Comparison of ENCODE assay signal across 26 cellular contexts in the genomic region with DNA sequence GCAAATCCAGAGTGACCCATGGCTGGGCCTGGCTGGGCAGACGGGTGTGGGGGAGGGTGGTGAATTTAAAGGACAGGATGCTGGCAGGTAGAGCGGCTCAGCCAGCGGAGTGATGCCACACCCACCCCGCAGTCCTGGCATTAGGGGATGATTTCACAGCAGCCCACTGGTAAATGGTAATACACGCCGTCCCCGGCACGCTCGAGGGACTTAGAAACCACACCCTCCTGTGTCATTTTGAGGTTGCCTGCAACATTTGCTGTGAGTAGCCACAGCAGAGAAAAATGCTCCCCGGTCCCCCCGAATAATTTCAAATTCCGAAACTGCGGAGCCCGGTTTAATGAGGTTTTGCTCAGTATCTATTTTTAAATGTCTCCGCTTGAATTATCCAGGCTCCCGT.
DNase-seq lines count a peak whose midpoint lies in the region; ATAC-seq, FAIRE-seq and TF ChIP-seq lines count a peak whose summit lies in the region.
"Had no signal": no experiment of that assay in that cellular context is flagged by ENCODE, and none has a peak within 500 bp of the region (broad histone marks: within the 10 kb centered on the region; RNA-seq: fewer than 3 reads in every experiment).

No MANE protein-coding gene starts in this region.

- no peak overlapping the region for H2BK12ac ChIP-seq in H1 (ENCODE audit: low read depth, low read length)
- peak overlapping the region; percentile 18 for H2BK12ac ChIP-seq in neuronal stem cell (ENCODE audit: low read length)

- H3K18ac ChIP-seq in IMR-90 (ENCODE audit: low read depth, low read length) (no peak overlapping the region), H1 (ENCODE audit: extremely low read depth, low read length) (no peak overlapping the region), neuronal stem cell (ENCODE audit: low read length) (no peak overlapping the region)

- H3K23me2 ChIP-seq in H1 (ENCODE audit: low read depth, low read length): no peaks in the 10 kb centered on the region

- H4K20me1 ChIP-seq in IMR-90 (ENCODE audit: insufficient read depth, low read length) (peaks cover 21% of the 10 kb centered on the region), H1 (replicated peaks in 1 of 2; ENCODE audit: control insufficient read depth in 1 of 2, insufficient read depth in 2 of 2, low read length in 2 of 2) (peaks cover 0 to 2% of the 10 kb centered on the region in 2 experiments)

- H2BK120ac ChIP-seq in IMR-90 (ENCODE audit: low read depth, low read length) (no peak overlapping the region), H1 (replicated peaks; ENCODE audit: low read depth, low read length) (no peak overlapping the region), neuronal stem cell (ENCODE audit: low read depth, low read length) (no peak overlapping the region)

- H4K91ac ChIP-seq in IMR-90 (ENCODE audit: insufficient read depth, low read depth, low read length) (no peak overlapping the region), H1 (replicated peaks; ENCODE audit: insufficient read length, low read length) (no peak overlapping the region), neuronal stem cell (ENCODE audit: low read depth, low read length, poor library complexity) (no peak overlapping the region)

- H3K4me1 Mint-ChIP-seq in progenitor cell of endocrine pancreas (ENCODE audit: low read depth): peaks cover 1% of the 10 kb centered on the region

- 97% methylated on average over 15 of the region's 16 CpGs; no CpG with 5 or more reads in 1 of the 2 experiments for WGBS in IMR-90 (ENCODE audit: extremely low coverage in 2 of 2, insufficient read length in 1 of 2), 2 experiments
- 85% methylated on average over 16 of the region's 16 CpGs; no CpG with 5 or more reads in 1 of the 2 experiments for WGBS in H1 (ENCODE audit: extremely low coverage in 1 of 2, insufficient coverage in 1 of 2, insufficient read length in 1 of 2, insufficient replicate concordance in 2 of 2, low coverage in 1 of 2, low lambda C conversion rate in 2 of 2, missing lambda C conversion rate in 1 of 2), 2 experiments
- no CpG with 5 or more reads among the region's 16 CpGs for WGBS in neuronal stem cell (ENCODE audit: extremely low coverage in 2 of 2, insufficient read length in 2 of 2, insufficient replicate concordance in 1 of 2), 2 donors

- no peaks in the 10 kb centered on the region for H3K27me3 Mint-ChIP-seq in progenitor cell of endocrine pancreas
- H3K27me3 Mint-ChIP-seq: CD4-positive, alpha-beta T cell had no signal

- peaks cover 50% of the 10 kb centered on the region for H3K4me1 ChIP-seq in IMR-90 (ENCODE audit: control insufficient read depth, insufficient read depth, low read length)
- peaks cover 9 to 23% (median 14%) of the 10 kb centered on the region in 4 experiments; a peak in 6 of 7 replicates for H3K4me1 ChIP-seq in H1 (replicated peaks in 1 of 4; ENCODE audit: control insufficient read depth in 3 of 4, insufficient read depth in 4 of 4, low read length in 3 of 4)
- H3K4me1 ChIP-seq in neuronal stem cell (ENCODE audit: control insufficient read depth in 2 of 2, insufficient read depth in 1 of 2, low read depth in 1 of 2, low read length in 2 of 2): peaks cover 0 to 31% of the 10 kb centered on the region in 2 donors

- no TSS peak for BruUV-seq in IMR-90 (replicated peaks; lab: Mats Ljungman, UMichigan)

- H3K9me3 Mint-ChIP-seq in progenitor cell of endocrine pancreas (ENCODE audit: low read depth): no peaks in the 10 kb centered on the region
- H3K9me3 Mint-ChIP-seq: CD4-positive, alpha-beta T cell had no signal

- H2AK5ac ChIP-seq in IMR-90 (ENCODE audit: low read depth, low read length) (peak overlapping the region; percentile 26; the same call in 1 of the 2 replicates), H1 (ENCODE audit: low read depth, low read length) (no peak overlapping the region), neuronal stem cell (ENCODE audit: low read depth, low read length) (peak overlapping the region; percentile 42)

- no peak overlapping the region for H2BK15ac ChIP-seq in IMR-90 (ENCODE audit: low read depth, low read length)
- H2BK15ac ChIP-seq in H1 (ENCODE audit: low read length): no peak overlapping the region
- peak overlapping the region; percentile 41 for H2BK15ac ChIP-seq in neuronal stem cell (ENCODE audit: low read length)

- DNase-seq in AG04450 (ENCODE audit: low read depth, low spot score): no peak
- DNase-seq in IMR-90: no peak
- DNase-seq in H1 (ENCODE audit: low read depth in 1 of 2, low spot score in 2 of 2): no peak
- no peak for DNase-seq in neuronal stem cell (ENCODE audit: low spot score)
- DNase-seq in activated T-cell treated with anti-CD3 and anti-CD28 coated beads, Interleukin-2, amount 50 U/mL, for 1 hour: no peak
- DNase-seq in progenitor cell of endocrine pancreas (ENCODE audit: low spot score, unreplicated experiment): no peak
- DNase-seq in retina: no peak
- DNase-seq: 8988T; ACHN; AML-193; CD4-positive, alpha-beta T cell; H7; KG1; MG63; NCI-H1694 treated with DMSO at 0.1 percent for 48 hours; NCI-H2081; NCI-H2227 treated with DMSO at 0.1 percent for 48 hours; NCI-H510A; NCI-H69; SHP77 had no signal

- in situ Hi-C loops in IMR-90 (cut with MboI; ENCODE audit: low sequenced_read_pairs): no loop called here

- no peaks in the 10 kb centered on the region for H3K36me3 Mint-ChIP-seq in progenitor cell of endocrine pancreas (ENCODE audit: insufficient read depth)

- no peak overlapping the region for H2AK9ac ChIP-seq in IMR-90 (replicated peaks; ENCODE audit: low read depth, low read length, poor library complexity)

- H3K4ac ChIP-seq in IMR-90 (ENCODE audit: low read depth, low read length) (no peak overlapping the region), H1 (replicated peaks; ENCODE audit: insufficient read length, low read depth, low read length) (no peak overlapping the region), neuronal stem cell (ENCODE audit: low read length) (no peak overlapping the region)

- H3K9me3 ChIP-seq in AG04450 (ENCODE audit: control insufficient read depth, insufficient read depth, low read length) (no peaks in the 10 kb centered on the region; the same call in 1 of the 2 replicates), IMR-90 (ENCODE audit: control insufficient read depth, insufficient read depth, low read length) (no peaks in the 10 kb centered on the region), H1 (ENCODE audit: insufficient read depth in 2 of 2, low read depth in 1 of 2, low read length in 1 of 2) (no peaks in the 10 kb centered on the region), neuronal stem cell (replicated peaks in 1 of 2; ENCODE audit: control insufficient read depth in 2 of 2, insufficient read depth in 1 of 2, low read depth in 1 of 2, low read length in 2 of 2) (no peaks in the 10 kb centered on the region)
- H3K9me3 ChIP-seq: BLaER1 treated with 17β-estradiol and CSF1 and Interleukin-3, amounts not matched to agents 10 nM and 100 nM; MG63 had no signal

- H3K23ac ChIP-seq in IMR-90 (ENCODE audit: low read depth, low read length): no peak overlapping the region
- no peak overlapping the region for H3K23ac ChIP-seq in H1 (ENCODE audit: insufficient read length)
- H3K23ac ChIP-seq in neuronal stem cell (ENCODE audit: low read depth, low read length, poor library complexity): no peak overlapping the region

- H3K4me2 ChIP-seq in IMR-90 (ENCODE audit: low read depth, low read length) (no peak overlapping the region), H1 (ENCODE audit: insufficient read depth in 1 of 2, low read depth in 2 of 2, low read length in 2 of 2) (no peak overlapping the region), neuronal stem cell (ENCODE audit: insufficient read depth, low read length, poor library complexity, severe bottlenecking) (no peak overlapping the region)
- H3K4me2 ChIP-seq: BLaER1 treated with 17β-estradiol and CSF1 and Interleukin-3, amounts not matched to agents 10 nM and 100 nM had no signal

- H4K5ac ChIP-seq in IMR-90 (ENCODE audit: low read depth, low read length): no peak overlapping the region
- H4K5ac ChIP-seq in H1 (ENCODE audit: insufficient read length, low read depth, low read length): no peak overlapping the region

- no peaks in the 10 kb centered on the region for H3K79me2 ChIP-seq in H1 (ENCODE audit: control insufficient read depth in 1 of 2, insufficient read depth in 2 of 2, low read length in 2 of 2)

- CTCF ChIA-PET in AG04450 (lab: Charles Lee) (interaction anchor here (1.6 kb wide), 1 partner anchor 30 kb away, joined by 7 read pairs; no protein-coding TSS in a partner anchor), IMR-90 (lab: Yijun Ruan, JAX) (no interaction called here), H1 (lab: Charles Lee; ENCODE audit: partially characterized antibody) (interaction anchor here (1.6 to 2.1 kb wide), 2 partner anchors 27 to 173 kb away, joined by 3 to 7 read pairs; no protein-coding TSS in a partner anchor)

- intact Hi-C loops in IMR-90 (cut with micrococcal nuclease): no loop called here

- H3K27me3 ChIP-seq in AG04450 (ENCODE audit: control insufficient read depth, insufficient read depth, low read length) (no peaks in the 10 kb centered on the region), IMR-90 (ENCODE audit: control insufficient read depth, insufficient read depth, low read length) (no peaks in the 10 kb centered on the region), H1 (replicated peaks in 1 of 4; ENCODE audit: control insufficient read depth in 3 of 4, extremely low read depth in 1 of 4, insufficient read depth in 3 of 4, low read length in 3 of 4) (no peaks in the 10 kb centered on the region), neuronal stem cell (ENCODE audit: control insufficient read depth in 3 of 3, insufficient read depth in 3 of 3, low read depth in 1 of 3, low read length in 3 of 3) (peaks cover 0 to 3% (median 0%) of the 10 kb centered on the region in 3 experiments)
- H3K27me3 ChIP-seq: MG63 had no signal

- H2BK20ac ChIP-seq in IMR-90 (ENCODE audit: low read depth, low read length) (no peak overlapping the region), H1 (ENCODE audit: low read length) (no peak overlapping the region)

- no peak overlapping the region for H4K8ac ChIP-seq in IMR-90 (ENCODE audit: low read depth in 2 of 2, low read length in 2 of 2)
- 0 out of 2 replicates have a peak overlapping the region, but pooled peaks have one; percentile 26 for H4K8ac ChIP-seq in H1 (ENCODE audit: extremely low read depth, insufficient read depth, low read length)
- H4K8ac ChIP-seq in neuronal stem cell (ENCODE audit: low read depth, low read length): no peak overlapping the region

- POLR2A ChIA-PET in AG04450 (lab: Yijun Ruan, JAX): no interaction called here
- POLR2A ChIA-PET in IMR-90 (lab: Charles Lee; ENCODE audit: unreplicated experiment): no interaction called here
- POLR2A ChIA-PET in H1 (lab: Charles Lee; ENCODE audit: partially characterized antibody): interaction anchor here (1.2 kb wide), 1 partner anchor 27 kb away, joined by 3 read pairs; no protein-coding TSS in a partner anchor

- no peak for FAIRE-seq in H1 (lab: Jason Lieb, UNC)
- FAIRE-seq: G401.6, GM12878, HTR-8/SVneo had no signal

- H2BK5ac ChIP-seq in IMR-90 (ENCODE audit: low read depth, low read length, poor library complexity, severe bottlenecking) (no peak overlapping the region), H1 (ENCODE audit: low read depth, low read length) (no peak overlapping the region), neuronal stem cell (ENCODE audit: low read length) (no peak overlapping the region)

- H3K27ac ChIP-seq in AG04450 (ENCODE audit: low read depth, low read length): peak overlapping the region; percentile 39
- H3K27ac ChIP-seq in IMR-90 (ENCODE audit: insufficient read depth, low read length): peak overlapping the region; percentile 17; the same call in 1 of the 2 replicates
- no peak overlapping the region for H3K27ac ChIP-seq in H1 (ENCODE audit: low read depth, low read length)
- H3K27ac ChIP-seq in neuronal stem cell (replicated peaks; ENCODE audit: low read length): no peak overlapping the region
- H3K27ac ChIP-seq: BLaER1 treated with 17β-estradiol and CSF1 and Interleukin-3, amounts not matched to agents 10 nM and 100 nM; RWPE1 had no signal

- H2AFZ ChIP-seq in IMR-90 (replicated peaks; ENCODE audit: low read length, poor library complexity) (no peak overlapping the region), H1 (ENCODE audit: low read length) (no peak overlapping the region), neuronal stem cell (ENCODE audit: low read length) (no peak overlapping the region)

- no peak overlapping the region for H3K4me3 Mint-ChIP-seq in progenitor cell of endocrine pancreas (ENCODE audit: low read depth)
- H3K4me3 Mint-ChIP-seq: CD4-positive, alpha-beta T cell had no signal

- TF ChIP-seq CTCF in AG04450 (IDR thresholded peaks at IDR 0.05; ENCODE audit: low read depth, low read length) (no peak), IMR-90 (conservative IDR thresholded peaks at IDR 0.05; ENCODE audit: low read depth, low read length) (no peak), H1 (IDR thresholded peaks at IDR 0.05; ENCODE audit: control extremely low read depth in 1 of 3, insufficient read depth in 1 of 3, low read depth in 1 of 3, low read length in 3 of 3) (no peak), progenitor cell of endocrine pancreas (IDR thresholded peaks at IDR 0.05; ENCODE audit: unreplicated experiment) (no peak)

- ATAC-seq in IMR-90 (ENCODE audit: low read depth) (no peak), HG03520 (IDR thresholded peaks at IDR 0.05; ENCODE audit: unreplicated experiment) (no peak)
- ATAC-seq: GM12878 had no signal

- dilution Hi-C loops in IMR-90 (cut with HindIII; ENCODE audit: low sequenced_read_pairs, unreplicated experiment): no loop called here

- no peak overlapping the region for H3K27ac Mint-ChIP-seq in progenitor cell of endocrine pancreas
- H3K27ac Mint-ChIP-seq: CD4-positive, alpha-beta T cell had no signal

- no peak for TF ChIP-seq EP300 in H1 (IDR thresholded peaks at IDR 0.05; ENCODE audit: borderline replicate concordance in 1 of 2, low read depth in 2 of 2, low read length in 2 of 2)

- TF ChIP-seq RAD21 in IMR-90 (IDR thresholded peaks at IDR 0.05; ENCODE audit: low read length): no peak
- TF ChIP-seq RAD21 in H1 (IDR thresholded peaks at IDR 0.05 in 1 of 2, conservative IDR thresholded peaks at IDR 0.05 in 1 of 2; ENCODE audit: low read depth in 2 of 2, low read length in 2 of 2): no peak

- H3K9ac ChIP-seq in IMR-90 (ENCODE audit: low read depth, low read length): no peak overlapping the region
- H3K9ac ChIP-seq in H1 (replicated peaks in 1 of 4; ENCODE audit: extremely low read depth in 1 of 4, low read depth in 3 of 4, low read length in 3 of 4): no peak overlapping the region
- H3K9ac ChIP-seq in neuronal stem cell (ENCODE audit: low read depth, low read length, poor library complexity): no peak overlapping the region
- H3K9ac ChIP-seq: BLaER1 treated with 17β-estradiol and CSF1 and Interleukin-3, amounts not matched to agents 10 nM and 100 nM had no signal

- H3K56ac ChIP-seq in IMR-90 (ENCODE audit: extremely low read depth, insufficient read depth, low read length) (no peak overlapping the region), H1 (replicated peaks; ENCODE audit: insufficient read length, low read depth, low read length) (no peak overlapping the region)

- H3K36me3 ChIP-seq in IMR-90 (ENCODE audit: control insufficient read depth, insufficient read depth, low read length): peaks cover 76% of the 10 kb centered on the region
- H3K36me3 ChIP-seq in H1 (ENCODE audit: control insufficient read depth in 2 of 4, insufficient read depth in 4 of 4, low read length in 3 of 4): no peaks in the 10 kb centered on the region
- no peaks in the 10 kb centered on the region for H3K36me3 ChIP-seq in neuronal stem cell (replicated peaks in 1 of 2; ENCODE audit: control insufficient read depth in 2 of 2, insufficient read depth in 2 of 2, low read length in 2 of 2)

- H3K79me1 ChIP-seq in IMR-90 (ENCODE audit: low read depth in 1 of 2, low read length in 2 of 2) (peaks cover 15 to 64% of the 10 kb centered on the region in 2 experiments), H1 (ENCODE audit: low read depth, low read length) (no peaks in the 10 kb centered on the region), neuronal stem cell (ENCODE audit: low read depth, low read length) (no peaks in the 10 kb centered on the region)

- H3K9me1 ChIP-seq in IMR-90 (ENCODE audit: insufficient read depth, low read length): peaks cover 55% of the 10 kb centered on the region

- no peak overlapping the region for H3K14ac ChIP-seq in IMR-90 (replicated peaks; ENCODE audit: low read depth, low read length)
- H3K14ac ChIP-seq in H1 (ENCODE audit: insufficient read length): no peak overlapping the region
- peak overlapping the region; percentile 26 for H3K14ac ChIP-seq in neuronal stem cell (ENCODE audit: low read length)

- no peak for TF ChIP-seq POLR2A in IMR-90 (IDR thresholded peaks at IDR 0.05; ENCODE audit: low read depth, low read length)
- TF ChIP-seq POLR2A in H1 (IDR thresholded peaks at IDR 0.05; ENCODE audit: control extremely low read depth in 1 of 2, low read depth in 2 of 2, low read length in 2 of 2): no peak

- H3K4me3 ChIP-seq in AG04450 (ENCODE audit: low read depth, low read length): no peak overlapping the region
- no peak overlapping the region for H3K4me3 ChIP-seq in IMR-90 (ENCODE audit: insufficient read depth, low read depth, low read length)
- no peak overlapping the region for H3K4me3 ChIP-seq in H1 (ENCODE audit: extremely low read depth in 1 of 4, insufficient read depth in 2 of 4, low read depth in 3 of 4, low read length in 4 of 4)
- no peak overlapping the region for H3K4me3 ChIP-seq in neuronal stem cell (ENCODE audit: low read length in 2 of 2)
- H3K4me3 ChIP-seq: BLaER1 treated with 17β-estradiol and CSF1 and Interleukin-3, amounts not matched to agents 10 nM and 100 nM; GM12878; MG63 had no signal

Comparison
In these comparisons a context has a peak if more than half of its experiments do, and no peak if none do; other contexts are left out.
1. H3K27ac ChIP-seq: peak in AG04450 (single experiment) and IMR-90 (single experiment); none in H1 (single experiment) and neuronal stem cell (single experiment).